In genomic region chr2:208280933-208281332, GRCh38 we compare ENCODE assay signal across 9 cellular contexts.
A peak's percentile ranks its signal among the peaks of the same experiment; 100 is the strongest.
DNase-seq lines count a peak whose midpoint lies in the region; ATAC-seq and TF ChIP-seq lines count a peak whose summit lies in the region.
"Had no signal": no experiment of that assay in that cellular context is flagged by ENCODE, and none has a peak within 500 bp of the region (broad histone marks: within the 10 kb centered on the region; RNA-seq: fewer than 3 reads in every experiment).

No MANE protein-coding gene starts in this region.

- ATAC-seq in GM21825 (IDR thresholded peaks at IDR 0.05; ENCODE audit: unreplicated experiment) (peak; percentile 79), memory B cell (ENCODE audit: low read depth) (no peak), HG02840 (IDR thresholded peaks at IDR 0.05; ENCODE audit: low FRiP score, unreplicated experiment) (no peak), HG03571 (IDR thresholded peaks at IDR 0.05; ENCODE audit: unreplicated experiment) (no peak)

- H3K27ac Mint-ChIP-seq in memory B cell = peak overlapping the region; percentile 68

- H3K36me3 Mint-ChIP-seq in memory B cell = peaks cover 56% of the 10 kb centered on the region

- H3K4me3 ChIP-seq in NB4 (ENCODE audit: low read depth, low read length) = no peak overlapping the region

- no peak for TF ChIP-seq POLR2A in NB4 (IDR thresholded peaks at IDR 0.05; ENCODE audit: extremely low read depth, insufficient read length)

- no peak overlapping the region for H3K4me3 Mint-ChIP-seq in memory B cell

- H3K9me3 Mint-ChIP-seq in memory B cell = peaks cover 3% of the 10 kb centered on the region

- no peaks in the 10 kb centered on the region for H3K27me3 Mint-ChIP-seq in memory B cell

- DNase-seq in GM04503 (ENCODE audit: low read depth) (peak; percentile 31), NB4 (ENCODE audit: low read depth) (peak; percentile 55), memory B cell (ENCODE audit: low spot score in 2 of 2) (no peak), middle frontal gyrus (ENCODE audit: extremely low spot score, low spot score) (no peak)
- DNase-seq: cortex of kidney, NCI-H2029 treated with DMSO at 0.1 percent for 48 hours had no signal

- H3K4me1 Mint-ChIP-seq in memory B cell = peaks cover 23% of the 10 kb centered on the region

- no peak for TF ChIP-seq CTCF in NB4 (IDR thresholded peaks at IDR 0.05; ENCODE audit: low read depth, low read length)

Comparison
In these comparisons a context has a peak if more than half of its experiments do, and no peak if none do; other contexts are left out.
1. DNase-seq: peak in GM04503 (single experiment) and NB4 (single experiment); none in memory B cell (0 of 2) and middle frontal gyrus (single experiment).